Comparison of ENCODE assay signal across 14 cellular contexts in genomic region chr17:39776267-39776666, GRCh38. TPM values are rescaled to one million over a fixed set of nuclear protein-coding genes. Genes with fewer than 3 reads are reported as not detected.
DNase-seq lines count a peak whose midpoint lies in the region; ATAC-seq and TF ChIP-seq lines count a peak whose summit lies in the region.
"Had no signal": no experiment of that assay in that cellular context is flagged by ENCODE, and none has a peak within 500 bp of the region (broad histone marks: within the 10 kb centered on the region; RNA-seq: fewer than 3 reads in every experiment).

No MANE protein-coding gene starts in this region.

- peak overlapping the region; percentile 18 for H3K27ac ChIP-seq in vagina

- H3K9me3 Mint-ChIP-seq in activated naive CD4-positive, alpha-beta T cell treated with anti-CD3 and anti-CD28 coated beads, Interleukin-2, amount 10 ng/mL, durations not matched to agents 7 days and 5 days, result no peaks in the 10 kb centered on the region
- no peaks in the 10 kb centered on the region for H3K9me3 Mint-ChIP-seq in activated CD4-positive, alpha-beta memory T cell treated with anti-CD3 and anti-CD28 coated beads, Interleukin-2, amount 10 ng/mL, durations not matched to agents 7 days and 5 days
- H3K9me3 Mint-ChIP-seq in memory B cell (no peaks in the 10 kb centered on the region), Caco-2 (ENCODE audit: unreplicated experiment) (no peaks in the 10 kb centered on the region)
- H3K9me3 Mint-ChIP-seq: WTC11 had no signal

- no peaks in the 10 kb centered on the region for H3K9me3 ChIP-seq in vagina
- H3K9me3 ChIP-seq in Caco-2, result no peaks in the 10 kb centered on the region

- peak; percentile 32 for ATAC-seq in memory B cell (ENCODE audit: low read depth)
- ATAC-seq: SK-N-SH treated with all-trans-retinoic acid at 6 μM for 48 hours, WTC11 had no signal

- DNase-seq in activated naive CD4-positive, alpha-beta T cell treated with anti-CD3 and anti-CD28 coated beads, Interleukin-2, amount 10 ng/mL, durations not matched to agents 7 days and 5 days, result no peak
- no peak for DNase-seq in activated naive CD4-positive, alpha-beta T cell (lab: John Stamatoyannopoulos, UW)
- no peak for DNase-seq in activated CD4-positive, alpha-beta memory T cell treated with anti-CD3 and anti-CD28 coated beads, Interleukin-2, amount 10 ng/mL, durations not matched to agents 7 days and 5 days
- DNase-seq in memory B cell (ENCODE audit: low spot score in 2 of 2), result no peak
- no peak for DNase-seq in vagina (ENCODE audit: extremely low spot score in 2 of 2)
- no peak for DNase-seq in Kasumi-1 (lab: John Stamatoyannopoulos, UW)
- no peak for DNase-seq in NCI-H82 treated with DMSO at 0.1 percent for 48 hours (lab: John Stamatoyannopoulos, UW; ENCODE audit: unreplicated experiment)
- DNase-seq in Caco-2, result no peak
- DNase-seq: activated gamma-delta T cell treated with Interleukin-2 at 50 U/mL for 16 hours, DMS53, NCI-H2029 had no signal

- TF ChIP-seq CTCF in vagina (IDR thresholded peaks at IDR 0.05), result no peak
- no peak for TF ChIP-seq CTCF in Caco-2 (IDR thresholded peaks at IDR 0.05; ENCODE audit: insufficient read depth in 1 of 2, low read depth in 1 of 2, low read length in 1 of 2, severe bottlenecking in 1 of 2, unreplicated experiment in 1 of 2)

- intact Hi-C loops in vagina (cut with DNase I) (no loop called here), Caco-2 (cut with micrococcal nuclease; ENCODE audit: unreplicated experiment) (no loop called here)

- CTCF ChIA-PET in activated naive CD4-positive, alpha-beta T cell treated with anti-CD3 and anti-CD28 coated beads, Interleukin-2, amount 10 ng/mL, durations not matched to agents 7 days and 5 days (lab: Charles Lee), result interaction anchor here (1.3 to 1.6 kb wide), 4 partner anchors 21 to 204 kb away, joined by 3 to 5 read pairs (median 4); partner anchors contain the start of gene PSMD3
- CTCF ChIA-PET in activated CD4-positive, alpha-beta memory T cell treated with anti-CD3 and anti-CD28 coated beads, Interleukin-2, amount 10 ng/mL, durations not matched to agents 7 days and 5 days (lab: Charles Lee), result interaction anchor here (0.5 to 4.4 kb wide), 6 partner anchors 9 to 299 kb away, joined by 3 to 17 read pairs (median 4); no protein-coding TSS in a partner anchor
- CTCF ChIA-PET in Caco-2 (lab: Charles Lee), result no interaction called here

- H3K27me3 ChIP-seq in vagina, result no peaks in the 10 kb centered on the region
- no peaks in the 10 kb centered on the region for H3K27me3 ChIP-seq in Caco-2 (replicated peaks; ENCODE audit: control insufficient read depth, insufficient read depth, low read length)

- H3K27ac Mint-ChIP-seq in activated naive CD4-positive, alpha-beta T cell treated with anti-CD3 and anti-CD28 coated beads, Interleukin-2, amount 10 ng/mL, durations not matched to agents 7 days and 5 days, result peak overlapping the region; percentile 50
- peak overlapping the region; percentile 82 for H3K27ac Mint-ChIP-seq in activated CD4-positive, alpha-beta memory T cell treated with anti-CD3 and anti-CD28 coated beads, Interleukin-2, amount 10 ng/mL, durations not matched to agents 7 days and 5 days
- H3K27ac Mint-ChIP-seq in memory B cell (peak overlapping the region; percentile 95), Caco-2 (ENCODE audit: unreplicated experiment) (no peak overlapping the region)
- H3K27ac Mint-ChIP-seq: WTC11 had no signal

- H3K36me3 Mint-ChIP-seq in activated naive CD4-positive, alpha-beta T cell treated with anti-CD3 and anti-CD28 coated beads, Interleukin-2, amount 10 ng/mL, durations not matched to agents 7 days and 5 days, result peaks cover 36% of the 10 kb centered on the region
- H3K36me3 Mint-ChIP-seq in activated CD4-positive, alpha-beta memory T cell treated with anti-CD3 and anti-CD28 coated beads, Interleukin-2, amount 10 ng/mL, durations not matched to agents 7 days and 5 days (ENCODE audit: low read depth), result peaks cover 32% of the 10 kb centered on the region
- peaks cover 43% of the 10 kb centered on the region for H3K36me3 Mint-ChIP-seq in memory B cell
- no peaks in the 10 kb centered on the region for H3K36me3 Mint-ChIP-seq in Caco-2 (ENCODE audit: insufficient read depth, unreplicated experiment)
- H3K36me3 Mint-ChIP-seq: WTC11 had no signal

- peak overlapping the region; percentile 87 for H3K4me3 Mint-ChIP-seq in activated naive CD4-positive, alpha-beta T cell treated with anti-CD3 and anti-CD28 coated beads, Interleukin-2, amount 10 ng/mL, durations not matched to agents 7 days and 5 days
- H3K4me3 Mint-ChIP-seq in activated CD4-positive, alpha-beta memory T cell treated with anti-CD3 and anti-CD28 coated beads, Interleukin-2, amount 10 ng/mL, durations not matched to agents 7 days and 5 days, result peak overlapping the region; percentile 74
- peak overlapping the region; percentile 91 for H3K4me3 Mint-ChIP-seq in memory B cell
- no peak overlapping the region for H3K4me3 Mint-ChIP-seq in Caco-2 (ENCODE audit: unreplicated experiment)
- H3K4me3 Mint-ChIP-seq: WTC11 had no signal

- TF ChIP-seq POLR2A in vagina (IDR thresholded peaks at IDR 0.05), result no peak

- H3K27me3 Mint-ChIP-seq in activated naive CD4-positive, alpha-beta T cell treated with anti-CD3 and anti-CD28 coated beads, Interleukin-2, amount 10 ng/mL, durations not matched to agents 7 days and 5 days, result no peaks in the 10 kb centered on the region
- no peaks in the 10 kb centered on the region for H3K27me3 Mint-ChIP-seq in activated CD4-positive, alpha-beta memory T cell treated with anti-CD3 and anti-CD28 coated beads, Interleukin-2, amount 10 ng/mL, durations not matched to agents 7 days and 5 days
- no peaks in the 10 kb centered on the region for H3K27me3 Mint-ChIP-seq in memory B cell
- H3K27me3 Mint-ChIP-seq in Caco-2 (ENCODE audit: insufficient read depth, unreplicated experiment), result no peaks in the 10 kb centered on the region

- POLR2A ChIA-PET in activated CD4-positive, alpha-beta memory T cell treated with anti-CD3 and anti-CD28 coated beads, Interleukin-2, amount 10 ng/mL, durations not matched to agents 7 days and 5 days (lab: Charles Lee), result interaction anchor here (0.6 to 12.2 kb wide), 12 partner anchors 9 to 364 kb away, joined by 3 to 141 read pairs (median 10); partner anchors contain the start of genes CASC3 and IKZF3
- POLR2A ChIA-PET in Caco-2 (lab: Charles Lee), result no interaction called here

- peaks cover 87% of the 10 kb centered on the region for H3K4me1 Mint-ChIP-seq in activated naive CD4-positive, alpha-beta T cell treated with anti-CD3 and anti-CD28 coated beads, Interleukin-2, amount 10 ng/mL, durations not matched to agents 7 days and 5 days
- peaks cover 81% of the 10 kb centered on the region for H3K4me1 Mint-ChIP-seq in activated CD4-positive, alpha-beta memory T cell treated with anti-CD3 and anti-CD28 coated beads, Interleukin-2, amount 10 ng/mL, durations not matched to agents 7 days and 5 days
- H3K4me1 Mint-ChIP-seq in memory B cell (peaks cover 44% of the 10 kb centered on the region), Caco-2 (ENCODE audit: low read depth, unreplicated experiment) (peaks cover 2% of the 10 kb centered on the region)

- H3K4me1 ChIP-seq in vagina (no peaks in the 10 kb centered on the region), Caco-2 (peaks cover 3% of the 10 kb centered on the region)

- no peaks in the 10 kb centered on the region for H3K36me3 ChIP-seq in vagina
- H3K36me3 ChIP-seq in Caco-2 (ENCODE audit: control insufficient read depth, insufficient read depth, low read length), result no peaks in the 10 kb centered on the region

- H3K4me3 ChIP-seq in vagina, result peak overlapping the region in 1 of 2 donors; percentile 22
- H3K4me3 ChIP-seq in Caco-2 (ENCODE audit: low read depth, low read length), result no peak overlapping the region
- H3K4me3 ChIP-seq: smooth muscle cell had no signal

- BruUV-seq in Caco-2 (replicated peaks; lab: Mats Ljungman, UMichigan), result no TSS peak

RNA-seq across cellular contexts. Expression of gene GRB7, which starts 38.5 kb away (rescaled TPM):
- under 1 TPM; 0.30 to 0.40 TPM for total RNA-seq in activated CD4-positive, alpha-beta memory T cell treated with anti-CD3 and anti-CD28 coated beads, Interleukin-2, amount 10 ng/mL, durations not matched to agents 7 days and 5 days
- total RNA-seq in vagina (23.6 TPM), Caco-2 (2022) (83.3 and 98.6 TPM in 2 replicates)

RNA-seq across cellular contexts. Expression of gene MIEN1, which starts 45.9 kb away (rescaled TPM):
- 10 to 100 TPM; 40.1 to 45.1 TPM for total RNA-seq in activated CD4-positive, alpha-beta memory T cell treated with anti-CD3 and anti-CD28 coated beads, Interleukin-2, amount 10 ng/mL, durations not matched to agents 7 days and 5 days
- 74.2 TPM for total RNA-seq in vagina
- total RNA-seq in Caco-2 (2022), result 42.9 and 46.3 TPM in 2 replicates

Comparison
In these comparisons a context has a peak if more than half of its experiments do, and no peak if none do; other contexts are left out.
1. RNA of gene GRB7, which starts 38.5 kb away (total RNA-seq): 83.3 to 98.6 TPM in Caco-2 and 23.6 TPM in vagina (single experiment); 0.30 to 0.40 TPM in activated CD4-positive, alpha-beta memory T cell treated with anti-CD3 and anti-CD28 coated beads, Interleukin-2, amount 10 ng/mL, durations not matched to agents 7 days and 5 days; every median in the first group is over 10 times any median in the second.